24 cellular contexts compared by ENCODE assay signal in the genomic region with DNA sequence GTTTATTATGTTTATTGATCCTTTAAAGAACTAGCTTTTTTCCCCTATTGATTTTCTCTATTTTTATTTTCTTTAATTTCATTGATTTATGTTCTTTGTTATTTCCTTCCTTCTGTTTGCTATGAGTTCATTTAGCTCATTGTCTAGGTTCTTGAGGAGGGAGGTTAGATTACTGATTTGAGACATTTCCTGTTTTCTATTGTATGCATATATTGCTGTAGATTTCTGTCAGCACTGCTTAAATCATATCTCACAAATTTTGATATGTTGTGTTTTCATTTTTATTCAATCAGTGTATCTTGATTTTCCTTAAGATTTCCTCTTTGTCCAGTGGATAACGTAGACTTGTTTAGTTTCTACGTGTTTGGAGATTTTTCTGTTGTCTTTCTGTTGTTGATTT.
"Had no signal": no experiment of that assay in that cellular context is flagged by ENCODE, and none has a peak within 500 bp of the region (broad histone marks: within the 10 kb centered on the region; RNA-seq: fewer than 3 reads in every experiment).

No MANE protein-coding gene starts in this region.

- DNase-seq: dorsolateral prefrontal cortex; effector CD8-positive, alpha-beta T cell; erythroblast; foreskin keratinocyte; heart left ventricle; hippocampal formation; left colon; left ventricle myocardium superior; mesenchymal stem cell; midbrain; nephron progenitor cell; psoas muscle; retina; right lobe of liver; stimulated activated CD4-positive, alpha-beta T cell treated with anti-CD3 and anti-CD28 coated beads, Interleukin-4, amount 100 ng/mL, for 1 hour; stimulated activated CD8-positive, alpha-beta memory T cell treated with anti-CD3 and anti-CD28 coated beads, Interleukin-4, amount 100 ng/mL, for 48 hours; stimulated activated naive CD8-positive, alpha-beta T cell treated with anti-CD3 and anti-CD28 coated beads, Interleukin-15, amount 100 ng/mL, for 72 hours; substantia nigra; transverse colon had no signal

- H3K36me3 ChIP-seq: heart left ventricle, neutrophil, right lobe of liver, thoracic aorta, transverse colon had no signal

- H3K27ac Mint-ChIP-seq: nephron progenitor cell; stimulated activated memory B cell treated with anti-CD40 and anti-IgM and Interleukin-4, amounts not matched to agents 10 μg/mL and 1 μg/mL and 100 μg/mL, for 72 hours had no signal

- H3K4me1 ChIP-seq: psoas muscle, right lobe of liver, transverse colon had no signal

- H3K4me3 ChIP-seq: coronary artery, dorsolateral prefrontal cortex, heart left ventricle, lung, psoas muscle, right lobe of liver, thoracic aorta, transverse colon had no signal

- H3K9me3 ChIP-seq: neutrophil, psoas muscle, right lobe of liver, thoracic aorta had no signal

- ATAC-seq: foreskin keratinocyte; heart left ventricle; left colon; left ventricle myocardium superior; psoas muscle; right lobe of liver; stimulated activated memory B cell treated with anti-CD40 and anti-IgM and Interleukin-4, amounts not matched to agents 10 μg/mL and 1 μg/mL and 100 μg/mL, for 72 hours; stimulated activated naive CD8-positive, alpha-beta T cell treated with anti-CD3 and anti-CD28 coated beads, Interleukin-15, amount 100 ng/mL, for 72 hours had no signal

- H3K4me3 Mint-ChIP-seq: nephron progenitor cell; stimulated activated memory B cell treated with anti-CD40 and anti-IgM and Interleukin-4, amounts not matched to agents 10 μg/mL and 1 μg/mL and 100 μg/mL, for 72 hours; stimulated activated naive CD8-positive, alpha-beta T cell treated with anti-CD3 and anti-CD28 coated beads, Interleukin-15, amount 100 ng/mL, for 72 hours had no signal

- H3K27me3 ChIP-seq: dorsolateral prefrontal cortex, foreskin keratinocyte, heart left ventricle, neutrophil, right lobe of liver, transverse colon had no signal

- H3K27me3 Mint-ChIP-seq: stimulated activated memory B cell treated with anti-CD40 and anti-IgM and Interleukin-4, amounts not matched to agents 10 μg/mL and 1 μg/mL and 100 μg/mL, for 72 hours; stimulated activated naive CD8-positive, alpha-beta T cell treated with anti-CD3 and anti-CD28 coated beads, Interleukin-15, amount 100 ng/mL, for 72 hours had no signal

- H3K27ac ChIP-seq: coronary artery, dorsolateral prefrontal cortex, foreskin keratinocyte, heart left ventricle, neutrophil, psoas muscle, right lobe of liver, thoracic aorta, transverse colon had no signal
